In genomic region chr15:75685195-75685594, GRCh38 we compare ENCODE assay signal across 33 cellular contexts. TPM values are rescaled to one million over a fixed set of nuclear protein-coding genes. Genes with fewer than 3 reads are reported as not detected.
"Had no signal": no experiment of that assay in that cellular context is flagged by ENCODE, and none has a peak within 500 bp of the region (broad histone marks: within the 10 kb centered on the region; RNA-seq: fewer than 3 reads in every experiment).

No MANE protein-coding gene starts in this region.

- DNase-seq: activated B cell treated with CpG ODN at 0.5 μM for 24 hours; activated CD4-positive, alpha-beta T cell treated with anti-CD3 and anti-CD28 coated beads for 36 hours; activated CD4-positive, alpha-beta T cell treated with anti-CD3 and anti-CD28 coated beads, Interleukin-2, amount 50 U/mL, for 4 hours; activated CD8-positive, alpha-beta memory T cell treated with anti-CD3 and anti-CD28 coated beads for 24 hours; activated CD8-positive, alpha-beta memory T cell treated with anti-CD3 and anti-CD28 coated beads, Interleukin-2, amount 50 U/mL, for 4 hours; activated naive CD4-positive, alpha-beta T cell; activated T-cell treated with anti-CD3 and anti-CD28 coated beads, Interleukin-2, amount 50 U/mL, for 24 hours; adrenal gland; colonic mucosa; dorsolateral prefrontal cortex; effector memory CD8-positive, alpha-beta T cell; foreskin melanocyte; glutamatergic neuron; left ventricle myocardium superior; psoas muscle; stimulated activated CD4-positive, alpha-beta T cell treated with anti-CD3 and anti-CD28 coated beads, Interleukin-12 subunit alpha, Interleukin-12 subunit beta, amount 100 ng/mL, for 4 hours; stimulated activated CD4-positive, alpha-beta T cell treated with anti-CD3 and anti-CD28 coated beads, Interleukin-4, amount 100 ng/mL, for 4 hours; stimulated activated naive CD8-positive, alpha-beta T cell treated with anti-CD3 and anti-CD28 coated beads, Interleukin-15, Interleukin-2, amounts not matched to agents 100 U/mL and 50 U/mL, for 24 hours had no signal

- H3K4me2 ChIP-seq: hepatocyte had no signal

- H3K4me1 Mint-ChIP-seq: activated CD4-positive, alpha-beta T cell treated with anti-CD3 and anti-CD28 coated beads for 36 hours; central memory CD8-positive, alpha-beta T cell had no signal

- H3K9me3 Mint-ChIP-seq: activated B cell treated with CpG ODN at 0.5 μM for 24 hours; activated T-cell treated with anti-CD3 and anti-CD28 coated beads, Interleukin-2, amount 50 U/mL, for 24 hours; activated T-helper 2 cell treated with anti-CD3 and anti-CD28 coated beads, Interferon-gamma antibody, Interleukin-2, Interleukin-4, amounts not matched to agents 10 μg/mL and 5 μg/mL and 100 μg/mL, durations not matched to agents 14 hours and 24 hours and 36 hours; central memory CD8-positive, alpha-beta T cell; effector memory CD8-positive, alpha-beta T cell; natural killer cell treated with Interleukin-12 subunit alpha and Interleukin-12 subunit beta and Interleukin-15 and Interleukin-18, amount 100 ng/mL, for 72 hours; T-helper 1 cell treated with Interleukin-12 subunit alpha and Interleukin-12 subunit beta and Interleukin-4 antibody, amounts not matched to agents 30 μg/mL and 1 μg/mL, for 36 hours had no signal

- H3K4me1 ChIP-seq: adrenal gland, colonic mucosa, pancreas, psoas muscle had no signal

- H3K4me3 ChIP-seq: adrenal gland, breast epithelium, colonic mucosa, dorsolateral prefrontal cortex, hepatocyte, pancreas, psoas muscle, right atrium auricular region, upper lobe of left lung had no signal

- H3K36me3 Mint-ChIP-seq: activated naive CD8-positive, alpha-beta T cell; natural killer cell treated with Interleukin-12 subunit alpha and Interleukin-12 subunit beta and Interleukin-15 and Interleukin-18, amount 100 ng/mL, for 72 hours had no signal

- H3K79me2 ChIP-seq: hepatocyte had no signal

- ATAC-seq: activated CD4-positive, alpha-beta T cell treated with anti-CD3 and anti-CD28 coated beads for 36 hours; effector memory CD8-positive, alpha-beta T cell; esophagus mucosa; left ventricle myocardium superior; natural killer cell treated with Interleukin-12 subunit alpha and Interleukin-12 subunit beta and Interleukin-15 and Interleukin-18, amount 100 ng/mL, for 72 hours; pancreas; psoas muscle; stimulated activated naive CD8-positive, alpha-beta T cell treated with anti-CD3 and anti-CD28 coated beads, Interleukin-15, Interleukin-2, amounts not matched to agents 100 U/mL and 50 U/mL, for 24 hours had no signal

- H3K27ac ChIP-seq: adrenal gland, breast epithelium, colonic mucosa, dorsolateral prefrontal cortex, hepatocyte, neutrophil, pancreas, psoas muscle, right atrium auricular region, upper lobe of left lung had no signal

- H3K27me3 Mint-ChIP-seq: activated naive CD8-positive, alpha-beta T cell; central memory CD8-positive, alpha-beta T cell; natural killer cell treated with Interleukin-12 subunit alpha and Interleukin-12 subunit beta and Interleukin-15 and Interleukin-18, amount 100 ng/mL, for 72 hours had no signal

- H3K4me3 Mint-ChIP-seq: activated B cell treated with CpG ODN at 0.5 μM for 24 hours; activated CD4-positive, alpha-beta T cell treated with anti-CD3 and anti-CD28 coated beads for 36 hours; activated naive CD8-positive, alpha-beta T cell; activated T-cell treated with anti-CD3 and anti-CD28 coated beads, Interleukin-2, amount 50 U/mL, for 24 hours; central memory CD8-positive, alpha-beta T cell; effector memory CD8-positive, alpha-beta T cell; natural killer cell treated with Interleukin-12 subunit alpha and Interleukin-12 subunit beta and Interleukin-15 and Interleukin-18, amount 100 ng/mL, for 72 hours; T-helper 1 cell treated with Interleukin-12 subunit alpha and Interleukin-12 subunit beta and Interleukin-4 antibody, amounts not matched to agents 30 μg/mL and 1 μg/mL, for 36 hours had no signal

- H3K27ac Mint-ChIP-seq: activated B cell treated with CpG ODN at 0.5 μM for 24 hours; activated CD4-positive, alpha-beta T cell treated with anti-CD3 and anti-CD28 coated beads for 36 hours; activated naive CD8-positive, alpha-beta T cell; activated T-cell treated with anti-CD3 and anti-CD28 coated beads, Interleukin-2, amount 50 U/mL, for 24 hours; activated T-helper 2 cell treated with anti-CD3 and anti-CD28 coated beads, Interferon-gamma antibody, Interleukin-2, Interleukin-4, amounts not matched to agents 10 μg/mL and 5 μg/mL and 100 μg/mL, durations not matched to agents 14 hours and 24 hours and 36 hours; effector memory CD8-positive, alpha-beta T cell; natural killer cell treated with Interleukin-12 subunit alpha and Interleukin-12 subunit beta and Interleukin-15 and Interleukin-18, amount 100 ng/mL, for 72 hours; T-helper 1 cell treated with Interleukin-12 subunit alpha and Interleukin-12 subunit beta and Interleukin-4 antibody, amounts not matched to agents 30 μg/mL and 1 μg/mL, for 36 hours had no signal

- H3K9me3 ChIP-seq: adrenal gland, breast epithelium, colonic mucosa, neutrophil, pancreas, psoas muscle, right atrium auricular region, upper lobe of left lung had no signal

- H2AFZ ChIP-seq: hepatocyte had no signal

- H3K36me3 ChIP-seq: adrenal gland, breast epithelium, colonic mucosa, neutrophil, pancreas had no signal

- FAIRE-seq: astrocyte, endothelial cell of umbilical vein, islet of Langerhans, pancreas had no signal

- H3K27me3 ChIP-seq: adrenal gland, breast epithelium, colonic mucosa, dorsolateral prefrontal cortex, hepatocyte, neutrophil, pancreas, right atrium auricular region, upper lobe of left lung had no signal

RNA-seq across cellular contexts. Expression of gene CSPG4, which starts 27.5 kb away (rescaled TPM):
- total RNA-seq: activated B cell treated with CpG ODN at 0.5 μM for 24 hours; activated CD4-positive, alpha-beta T cell treated with anti-CD3 and anti-CD28 coated beads for 36 hours; endothelial cell of umbilical vein; natural killer cell treated with Interleukin-12 subunit alpha and Interleukin-12 subunit beta and Interleukin-15 and Interleukin-18, amount 100 ng/mL, for 72 hours had no signal
- polyA plus RNA-seq: endothelial cell of umbilical vein had no signal
